ENCODE assay signal across 20 cellular contexts in genomic region chr2:134146161-134146560, GRCh38.
A peak's percentile ranks its signal among the peaks of the same experiment; 100 is the strongest.
DNase-seq lines count a peak whose midpoint lies in the region; ATAC-seq and TF ChIP-seq lines count a peak whose summit lies in the region.
"Had no signal": no experiment of that assay in that cellular context is flagged by ENCODE, and none has a peak within 500 bp of the region (broad histone marks: within the 10 kb centered on the region; RNA-seq: fewer than 3 reads in every experiment).

No MANE protein-coding gene starts in this region.

- TF ChIP-seq CTCF in breast epithelium (IDR thresholded peaks at IDR 0.05) = no peak
- TF ChIP-seq CTCF in MCF 10A (IDR thresholded peaks at IDR 0.05; ENCODE audit: unreplicated experiment) = no peak
- no peak for TF ChIP-seq CTCF in OCI-LY3 (IDR thresholded peaks at IDR 0.05; ENCODE audit: low read depth, low read length)

- H3K27me3 ChIP-seq in breast epithelium (no peaks in the 10 kb centered on the region), OCI-LY3 (ENCODE audit: low read depth, low read length) (no peaks in the 10 kb centered on the region)
- H3K27me3 ChIP-seq: spleen, stomach, tibial nerve had no signal

- intact Hi-C loops in breast epithelium (cut with DNase I; ENCODE audit: low total_unique reads) = loop anchor here (2.0 kb wide), 1 partner anchor 79 kb away; no protein-coding TSS in a partner anchor
- intact Hi-C loops in MCF 10A (cut with micrococcal nuclease) = no loop called here

- POLR2A ChIA-PET in MCF 10A (lab: Yijun Ruan, JAX) = interaction anchor here (1.1 kb wide), 1 partner anchor 33 kb away, joined by 4 read pairs; no protein-coding TSS in a partner anchor

- DNase-seq in breast epithelium (ENCODE audit: low spot score in 2 of 2) (no peak), MCF 10A (ENCODE audit: unreplicated experiment) (no peak), epithelial cell of prostate (ENCODE audit: low read depth, low spot score) (no peak)
- DNase-seq in stimulated activated naive B cell treated with anti-CD40 and anti-IgM and Interleukin-4, amounts not matched to agents 10 μg/mL and 1 μg/mL and 100 μg/mL, for 72 hours = no peak
- no peak for DNase-seq in stimulated activated CD8-positive, alpha-beta memory T cell treated with anti-CD3 and anti-CD28 coated beads, Interleukin-4, amount 100 ng/mL, for 48 hours
- DNase-seq: activated CD4-positive, alpha-beta T cell treated with anti-CD3 and anti-CD28 coated beads for 36 hours; activated naive CD4-positive, alpha-beta T cell treated with anti-CD3 and anti-CD28 coated beads for 36 hours; activated T-cell treated with anti-CD3 and anti-CD28 coated beads, Interleukin-2, amount 50 U/mL, for 48 hours; KBM-7; left ventricle myocardium superior; MV-4-11; NCI-H187; Right ventricle myocardium superior; spleen; stimulated activated CD4-positive, alpha-beta T cell treated with anti-CD3 and anti-CD28 coated beads, Interleukin-4, amount 100 ng/mL, for 1 hour had no signal

- H3K36me3 Mint-ChIP-seq in MCF 10A (ENCODE audit: insufficient read depth, unreplicated experiment) = peaks cover 6% of the 10 kb centered on the region
- H3K36me3 Mint-ChIP-seq in stimulated activated naive B cell treated with anti-CD40 and anti-IgM and Interleukin-4, amounts not matched to agents 10 μg/mL and 1 μg/mL and 100 μg/mL, for 72 hours = peaks cover 21 to 40% of the 10 kb centered on the region in 2 donors

- no peak overlapping the region for H3K27ac Mint-ChIP-seq in MCF 10A (ENCODE audit: low read depth, unreplicated experiment)
- H3K27ac Mint-ChIP-seq in stimulated activated naive B cell treated with anti-CD40 and anti-IgM and Interleukin-4, amounts not matched to agents 10 μg/mL and 1 μg/mL and 100 μg/mL, for 72 hours = peak overlapping the region; percentile 7
- H3K27ac Mint-ChIP-seq: activated CD4-positive, alpha-beta T cell treated with anti-CD3 and anti-CD28 coated beads for 36 hours; activated naive CD4-positive, alpha-beta T cell treated with anti-CD3 and anti-CD28 coated beads for 36 hours had no signal

- ATAC-seq in stimulated activated naive B cell treated with anti-CD40 and anti-IgM and Interleukin-4, amounts not matched to agents 10 μg/mL and 1 μg/mL and 100 μg/mL, for 72 hours (replicated peaks) = peak; percentile 17 to 19
- ATAC-seq in GM21717 (IDR thresholded peaks at IDR 0.05; ENCODE audit: unreplicated experiment) = no peak
- no peak for ATAC-seq in GM21360 (IDR thresholded peaks at IDR 0.05; ENCODE audit: unreplicated experiment)
- ATAC-seq: activated CD4-positive, alpha-beta T cell treated with anti-CD3 and anti-CD28 coated beads for 36 hours; left ventricle myocardium superior had no signal

- TF ChIP-seq POLR2A in breast epithelium (IDR thresholded peaks at IDR 0.05) = no peak

- H3K4me3 ChIP-seq in breast epithelium = no peak overlapping the region
- no peak overlapping the region for H3K4me3 ChIP-seq in OCI-LY3 (ENCODE audit: low read length)
- H3K4me3 ChIP-seq: spleen, stomach, tibial nerve had no signal

- H2AFZ ChIP-seq in OCI-LY3 (ENCODE audit: low read depth, low read length) = no peak overlapping the region

- no peaks in the 10 kb centered on the region for H3K4me1 ChIP-seq in breast epithelium
- H3K4me1 ChIP-seq in OCI-LY3 (ENCODE audit: low read length) = peaks cover 44% of the 10 kb centered on the region

- no peaks in the 10 kb centered on the region for H3K36me3 ChIP-seq in breast epithelium
- no peaks in the 10 kb centered on the region for H3K36me3 ChIP-seq in OCI-LY3 (replicated peaks; ENCODE audit: low read depth, low read length)

- H3K9me3 ChIP-seq in breast epithelium (no peaks in the 10 kb centered on the region), OCI-LY3 (ENCODE audit: insufficient read depth, low read length) (no peaks in the 10 kb centered on the region)
- H3K9me3 ChIP-seq: spleen, stomach, tibial nerve had no signal

- H3K9me3 Mint-ChIP-seq in MCF 10A (ENCODE audit: unreplicated experiment) = no peaks in the 10 kb centered on the region
- H3K9me3 Mint-ChIP-seq in stimulated activated naive B cell treated with anti-CD40 and anti-IgM and Interleukin-4, amounts not matched to agents 10 μg/mL and 1 μg/mL and 100 μg/mL, for 72 hours = no peaks in the 10 kb centered on the region
- H3K9me3 Mint-ChIP-seq: activated naive CD4-positive, alpha-beta T cell treated with anti-CD3 and anti-CD28 coated beads for 36 hours had no signal

- no peaks in the 10 kb centered on the region for H3K27me3 Mint-ChIP-seq in MCF 10A (ENCODE audit: insufficient read depth, unreplicated experiment)
- H3K27me3 Mint-ChIP-seq in stimulated activated naive B cell treated with anti-CD40 and anti-IgM and Interleukin-4, amounts not matched to agents 10 μg/mL and 1 μg/mL and 100 μg/mL, for 72 hours = no peaks in the 10 kb centered on the region
- H3K27me3 Mint-ChIP-seq: activated CD4-positive, alpha-beta T cell treated with anti-CD3 and anti-CD28 coated beads for 36 hours had no signal

- H3K4me2 ChIP-seq in OCI-LY3 (ENCODE audit: low read length) = peak overlapping the region; percentile 51

- H3K27ac ChIP-seq in breast epithelium (peak overlapping the region; percentile 31 to 45), OCI-LY3 (ENCODE audit: low read length) (no peak overlapping the region), epithelial cell of prostate (peak overlapping the region; percentile 70)
- H3K27ac ChIP-seq: spleen, stomach had no signal

- no peak overlapping the region for H3K9ac ChIP-seq in OCI-LY3 (ENCODE audit: low read length)

- peaks cover 11% of the 10 kb centered on the region; the same call in 1 of the 2 replicates for H4K20me1 ChIP-seq in OCI-LY3 (ENCODE audit: insufficient read depth, low read length)

- BruUV-seq in MCF 10A (replicated peaks; lab: Mats Ljungman, UMichigan) = no TSS peak

- CTCF ChIA-PET in MCF 10A (lab: Yijun Ruan, JAX) = interaction anchor here (0.8 to 1.3 kb wide), 2 partner anchors 28 to 61 kb away, joined by 3 to 4 read pairs; no protein-coding TSS in a partner anchor

- H3K79me2 ChIP-seq in OCI-LY3 (ENCODE audit: low read length) = peaks cover 8% of the 10 kb centered on the region; the same call in 1 of the 2 replicates

- peaks cover 38% of the 10 kb centered on the region for H3K4me1 Mint-ChIP-seq in MCF 10A (ENCODE audit: insufficient read depth, unreplicated experiment)
- peaks cover 62 to 94% of the 10 kb centered on the region in 2 donors for H3K4me1 Mint-ChIP-seq in stimulated activated naive B cell treated with anti-CD40 and anti-IgM and Interleukin-4, amounts not matched to agents 10 μg/mL and 1 μg/mL and 100 μg/mL, for 72 hours

- H3K4me3 Mint-ChIP-seq in MCF 10A (ENCODE audit: unreplicated experiment) = no peak overlapping the region
- no peak overlapping the region for H3K4me3 Mint-ChIP-seq in stimulated activated naive B cell treated with anti-CD40 and anti-IgM and Interleukin-4, amounts not matched to agents 10 μg/mL and 1 μg/mL and 100 μg/mL, for 72 hours
- H3K4me3 Mint-ChIP-seq: activated CD4-positive, alpha-beta T cell treated with anti-CD3 and anti-CD28 coated beads for 36 hours; activated naive CD4-positive, alpha-beta T cell treated with anti-CD3 and anti-CD28 coated beads for 36 hours had no signal

Comparison
In these comparisons a context has a peak if more than half of its experiments do, and no peak if none do; other contexts are left out.
1. ATAC-seq: peak in stimulated activated naive B cell treated with anti-CD40 and anti-IgM and Interleukin-4, amounts not matched to agents 10 μg/mL and 1 μg/mL and 100 μg/mL, for 72 hours (2 of 2); none in GM21717 (single experiment) and GM21360 (single experiment).